Comparison of ENCODE assay signal across 30 cellular contexts in genomic region chr17:77565166-77565565, GRCh38.
"Had no signal": no experiment of that assay in that cellular context is flagged by ENCODE, and none has a peak within 500 bp of the region (broad histone marks: within the 10 kb centered on the region; RNA-seq: fewer than 3 reads in every experiment).

No MANE protein-coding gene starts in this region.

- H3K27ac Mint-ChIP-seq: activated naive CD4-positive, alpha-beta T cell treated with anti-CD3 and anti-CD28 coated beads for 36 hours; activated naive CD8-positive, alpha-beta T cell treated with anti-CD3 and anti-CD28 coated beads, Interleukin-2, amount 10 ng/mL, durations not matched to agents 7 days and 5 days; activated T-helper 1 cell treated with anti-CD3 and anti-CD28 coated beads, Interleukin-12 subunit alpha, Interleukin-12 subunit beta, Interleukin-2, Interleukin-4 antibody, amounts not matched to agents 30 ng/mL and 10 ng/mL and 1 ng/mL, durations not matched to agents 14 hours and 24 hours and 36 hours; dendritic cell treated with granulocyte-macrophage colony-stimulating factor and Interleukin-4, amounts not matched to agents 40 ng/mL and 50 ng/mL, for 4 days; memory B cell; naive thymus-derived CD4-positive, alpha-beta T cell; stimulated activated memory B cell treated with anti-CD40 and anti-IgM and Interleukin-4, amounts not matched to agents 10 μg/mL and 1 μg/mL and 100 μg/mL, for 72 hours; T-helper 1 cell treated with Interleukin-12 subunit alpha and Interleukin-12 subunit beta and Interleukin-4 antibody, amounts not matched to agents 30 μg/mL and 1 μg/mL, for 36 hours had no signal

- H3K4me2 ChIP-seq: hepatocyte, SK-N-SH had no signal

- H2AFZ ChIP-seq: hepatocyte, parathyroid adenoma had no signal

- H3K4me3 Mint-ChIP-seq: activated naive CD4-positive, alpha-beta T cell treated with anti-CD3 and anti-CD28 coated beads for 36 hours; activated naive CD8-positive, alpha-beta T cell treated with anti-CD3 and anti-CD28 coated beads, Interleukin-2, amount 10 ng/mL, durations not matched to agents 7 days and 5 days; activated T-helper 1 cell treated with anti-CD3 and anti-CD28 coated beads, Interleukin-12 subunit alpha, Interleukin-12 subunit beta, Interleukin-2, Interleukin-4 antibody, amounts not matched to agents 30 ng/mL and 10 ng/mL and 1 ng/mL, durations not matched to agents 14 hours and 24 hours and 36 hours; brain; dendritic cell treated with granulocyte-macrophage colony-stimulating factor and Interleukin-4, amounts not matched to agents 40 ng/mL and 50 ng/mL, for 4 days; memory B cell; naive thymus-derived CD4-positive, alpha-beta T cell; stimulated activated memory B cell treated with anti-CD40 and anti-IgM and Interleukin-4, amounts not matched to agents 10 μg/mL and 1 μg/mL and 100 μg/mL, for 72 hours; T-helper 1 cell treated with Interleukin-12 subunit alpha and Interleukin-12 subunit beta and Interleukin-4 antibody, amounts not matched to agents 30 μg/mL and 1 μg/mL, for 36 hours had no signal

- H3K9me3 ChIP-seq: ascending aorta, gastroesophageal sphincter, right atrium auricular region, SK-N-SH, stomach, thyroid gland had no signal

- H3K4me1 Mint-ChIP-seq: stimulated activated memory B cell treated with anti-CD40 and anti-IgM and Interleukin-4, amounts not matched to agents 10 μg/mL and 1 μg/mL and 100 μg/mL, for 72 hours had no signal

- H3K36me3 Mint-ChIP-seq: activated naive CD8-positive, alpha-beta T cell treated with anti-CD3 and anti-CD28 coated beads, Interleukin-2, amount 10 ng/mL, durations not matched to agents 7 days and 5 days; brain; memory B cell; naive thymus-derived CD4-positive, alpha-beta T cell; stimulated activated memory B cell treated with anti-CD40 and anti-IgM and Interleukin-4, amounts not matched to agents 10 μg/mL and 1 μg/mL and 100 μg/mL, for 72 hours had no signal

- H3K9me3 Mint-ChIP-seq: activated naive CD4-positive, alpha-beta T cell treated with anti-CD3 and anti-CD28 coated beads for 36 hours; activated naive CD8-positive, alpha-beta T cell treated with anti-CD3 and anti-CD28 coated beads, Interleukin-2, amount 10 ng/mL, durations not matched to agents 7 days and 5 days; activated T-helper 1 cell treated with anti-CD3 and anti-CD28 coated beads, Interleukin-12 subunit alpha, Interleukin-12 subunit beta, Interleukin-2, Interleukin-4 antibody, amounts not matched to agents 30 ng/mL and 10 ng/mL and 1 ng/mL, durations not matched to agents 14 hours and 24 hours and 36 hours; dendritic cell treated with granulocyte-macrophage colony-stimulating factor and Interleukin-4, amounts not matched to agents 40 ng/mL and 50 ng/mL, for 4 days; memory B cell; naive thymus-derived CD4-positive, alpha-beta T cell; stimulated activated memory B cell treated with anti-CD40 and anti-IgM and Interleukin-4, amounts not matched to agents 10 μg/mL and 1 μg/mL and 100 μg/mL, for 72 hours; T-helper 1 cell treated with Interleukin-12 subunit alpha and Interleukin-12 subunit beta and Interleukin-4 antibody, amounts not matched to agents 30 μg/mL and 1 μg/mL, for 36 hours had no signal

- H3K4me1 ChIP-seq: ascending aorta, gastroesophageal sphincter, parathyroid adenoma, right atrium auricular region, stomach had no signal

- H3K79me2 ChIP-seq: hepatocyte, parathyroid adenoma had no signal

- ATAC-seq: gastroesophageal sphincter; left colon; naive thymus-derived CD4-positive, alpha-beta T cell; stimulated activated memory B cell treated with anti-CD40 and anti-IgM and Interleukin-4, amounts not matched to agents 10 μg/mL and 1 μg/mL and 100 μg/mL, for 72 hours had no signal

- H3K36me3 ChIP-seq: ascending aorta, right atrium auricular region, stomach, thyroid gland had no signal

- H3K27me3 ChIP-seq: ascending aorta, gastroesophageal sphincter, hepatocyte, right atrium auricular region, thyroid gland had no signal

- H3K4me3 ChIP-seq: ascending aorta, gastroesophageal sphincter, hepatocyte, right atrium auricular region, stomach, thyroid gland had no signal

- DNase-seq: activated CD4-positive, alpha-beta T cell treated with anti-CD3 and anti-CD28 coated beads for 4 hours; activated CD4-positive, alpha-beta T cell treated with anti-CD3 and anti-CD28 coated beads, Interleukin-2, amount 50 U/mL, for 4 hours; activated CD8-positive, alpha-beta memory T cell treated with anti-CD3 and anti-CD28 coated beads for 24 hours; activated effector memory CD4-positive, alpha-beta T cell treated with anti-CD3 and anti-CD28 coated beads, Interleukin-2, amount 50 U/mL, for 16 hours; activated naive CD4-positive, alpha-beta T cell treated with anti-CD3 and anti-CD28 coated beads for 36 hours; activated naive CD8-positive, alpha-beta T cell treated with anti-CD3 and anti-CD28 coated beads, Interleukin-2, amount 10 ng/mL, durations not matched to agents 7 days and 5 days; central memory CD4-positive, alpha-beta T cell; effector CD4-positive, alpha-beta T cell; left colon; midbrain; naive thymus-derived CD4-positive, alpha-beta T cell; nucleus accumbens; SK-N-SH; stimulated activated CD4-positive, alpha-beta T cell treated with anti-CD3 and anti-CD28 coated beads, Interleukin-4, amount 100 ng/mL, for 1 hour; stomach; SW 1271; T-helper 9 cell; thyroid gland had no signal

- H3K9ac ChIP-seq: parathyroid adenoma, SK-N-SH had no signal

- H3K27ac ChIP-seq: ascending aorta, gastroesophageal sphincter, hepatocyte, parathyroid adenoma, right atrium auricular region, stomach, thyroid gland, VCaP had no signal
